Comparison of ENCODE assay signal across 17 cellular contexts in the genomic region with DNA sequence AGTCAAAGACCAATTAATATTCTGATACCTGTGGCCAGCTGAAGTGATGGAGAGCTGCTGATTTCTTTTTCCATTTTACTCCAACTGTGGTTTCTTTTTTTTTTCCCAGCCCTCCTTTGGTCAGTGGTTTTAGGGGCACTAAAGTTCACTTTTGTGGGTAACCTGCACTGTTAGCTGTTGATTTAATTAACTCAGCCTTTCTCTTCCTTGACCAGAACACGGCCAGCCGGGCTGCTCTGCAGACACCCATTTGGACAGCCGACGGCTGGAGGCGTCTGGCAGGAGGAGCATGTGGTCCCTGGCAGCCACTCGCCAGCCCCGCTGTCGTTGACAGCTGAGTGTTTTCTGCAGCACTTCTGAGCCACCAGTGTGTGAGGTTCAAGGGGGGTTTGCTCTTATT.
DNase-seq lines count a peak whose midpoint lies in the region; ATAC-seq, FAIRE-seq and TF ChIP-seq lines count a peak whose summit lies in the region.
"Had no signal": no experiment of that assay in that cellular context is flagged by ENCODE, and none has a peak within 500 bp of the region (broad histone marks: within the 10 kb centered on the region; RNA-seq: fewer than 3 reads in every experiment).

No MANE protein-coding gene starts in this region.

- TF ChIP-seq CTCF in H1 (IDR thresholded peaks at IDR 0.05; ENCODE audit: control extremely low read depth in 1 of 3, insufficient read depth in 1 of 3, low read depth in 1 of 3, low read length in 3 of 3) = no peak

- H2BK20ac ChIP-seq in H1 (ENCODE audit: low read length) = no peak overlapping the region

- H2BK12ac ChIP-seq in H1 (ENCODE audit: low read depth, low read length) = no peak overlapping the region

- CTCF ChIA-PET in H1 (lab: Charles Lee; ENCODE audit: partially characterized antibody) = interaction anchor here (0.6 to 5.3 kb wide), 8 partner anchors 15 to 219 kb away, joined by 3 to 27 read pairs (median 4); no protein-coding TSS in a partner anchor
- CTCF ChIA-PET in naive thymus-derived CD4-positive, alpha-beta T cell (lab: Charles Lee) = interaction anchor here (0.6 to 1.1 kb wide), 2 partner anchors 29 to 435 kb away, joined by 3 to 4 read pairs; no protein-coding TSS in a partner anchor

- H3K27ac Mint-ChIP-seq in activated T-cell treated with anti-CD3 and anti-CD28 coated beads, Interleukin-2, amount 50 U/mL, for 24 hours = no peak overlapping the region
- H3K27ac Mint-ChIP-seq in naive thymus-derived CD4-positive, alpha-beta T cell = peak overlapping the region in 2 of 9 donors; percentile 28 to 58
- H3K27ac Mint-ChIP-seq: T-helper 1 cell treated with Interleukin-12 subunit alpha and Interleukin-12 subunit beta and Interleukin-4 antibody, amounts not matched to agents 30 μg/mL and 1 μg/mL, for 36 hours had no signal

- no peak for FAIRE-seq in H1 (lab: Jason Lieb, UNC)

- H3K23ac ChIP-seq in H1 (ENCODE audit: insufficient read length) = no peak overlapping the region

- H2AFZ ChIP-seq in H1 (ENCODE audit: low read length) = 0 out of 2 replicates have a peak overlapping the region, but pooled peaks have one; percentile 34

- H3K36me3 ChIP-seq in H1 (ENCODE audit: control insufficient read depth in 2 of 4, insufficient read depth in 4 of 4, low read length in 3 of 4) = no peaks in the 10 kb centered on the region
- H3K36me3 ChIP-seq in naive thymus-derived CD4-positive, alpha-beta T cell (ENCODE audit: control insufficient read depth in 2 of 3, insufficient read depth in 3 of 3, low read length in 3 of 3) = no peaks in the 10 kb centered on the region
- H3K36me3 ChIP-seq: right lobe of liver, uterus, WERI-Rb-1 had no signal

- no peak overlapping the region for H3K9ac ChIP-seq in H1 (replicated peaks in 1 of 4; ENCODE audit: extremely low read depth in 1 of 4, low read depth in 3 of 4, low read length in 3 of 4)

- no peaks in the 10 kb centered on the region for H3K36me3 Mint-ChIP-seq in activated T-cell treated with anti-CD3 and anti-CD28 coated beads, Interleukin-2, amount 50 U/mL, for 24 hours (ENCODE audit: low read depth)
- no peaks in the 10 kb centered on the region for H3K36me3 Mint-ChIP-seq in naive thymus-derived CD4-positive, alpha-beta T cell

- WGBS in H1 (ENCODE audit: extremely low coverage in 1 of 2, insufficient coverage in 1 of 2, insufficient read length in 1 of 2, insufficient replicate concordance in 2 of 2, low coverage in 1 of 2, low lambda C conversion rate in 2 of 2, missing lambda C conversion rate in 1 of 2), 2 experiments = 76% methylated on average over 7 of the region's 8 CpGs; no CpG with 5 or more reads in 1 of the 2 experiments

- peaks cover 0 to 6% (median under 1%) of the 10 kb centered on the region in 4 experiments; a peak in 1 of 7 replicates for H3K4me1 ChIP-seq in H1 (replicated peaks in 1 of 4; ENCODE audit: control insufficient read depth in 3 of 4, insufficient read depth in 4 of 4, low read length in 3 of 4)
- H3K4me1 ChIP-seq in naive thymus-derived CD4-positive, alpha-beta T cell (ENCODE audit: control insufficient read depth in 2 of 2, insufficient read depth in 2 of 2, low read length in 2 of 2) = peaks cover 0 to 42% of the 10 kb centered on the region in 2 donors
- H3K4me1 ChIP-seq: right lobe of liver had no signal

- TF ChIP-seq RAD21 in H1 (IDR thresholded peaks at IDR 0.05 in 1 of 2, conservative IDR thresholded peaks at IDR 0.05 in 1 of 2; ENCODE audit: low read depth in 2 of 2, low read length in 2 of 2) = no peak

- no peak overlapping the region for H3K4ac ChIP-seq in H1 (replicated peaks; ENCODE audit: insufficient read length, low read depth, low read length)

- no peak for TF ChIP-seq POLR2A in H1 (IDR thresholded peaks at IDR 0.05; ENCODE audit: control extremely low read depth in 1 of 2, low read depth in 2 of 2, low read length in 2 of 2)

- H3K23me2 ChIP-seq in H1 (ENCODE audit: low read depth, low read length) = 0 out of 2 replicates have a peak, but pooled peaks cover 1% of the 10 kb centered on the region

- no peak overlapping the region for H3K14ac ChIP-seq in H1 (ENCODE audit: insufficient read length)

- TF ChIP-seq EP300 in H1 (IDR thresholded peaks at IDR 0.05; ENCODE audit: borderline replicate concordance in 1 of 2, low read depth in 2 of 2, low read length in 2 of 2) = no peak

- no peak overlapping the region for H3K4me2 ChIP-seq in H1 (ENCODE audit: insufficient read depth in 1 of 2, low read depth in 2 of 2, low read length in 2 of 2)

- no peak overlapping the region for H3K18ac ChIP-seq in H1 (ENCODE audit: extremely low read depth, low read length)

- no peak overlapping the region for H3K27ac ChIP-seq in H1 (ENCODE audit: low read depth, low read length)
- no peak overlapping the region for H3K27ac ChIP-seq in naive thymus-derived CD4-positive, alpha-beta T cell (ENCODE audit: low read depth, low read length)
- H3K27ac ChIP-seq: right lobe of liver, uterus, WERI-Rb-1 had no signal

- peak; percentile 19 for DNase-seq in activated gamma-delta T cell (lab: John Stamatoyannopoulos, UW)
- DNase-seq in activated gamma-delta T cell treated with Interleukin-2 at 50 U/mL for 16 hours = no peak
- DNase-seq in M059J (ENCODE audit: low read depth) = peak; percentile 72
- DNase-seq in H1 (ENCODE audit: low read depth in 1 of 2, low spot score in 2 of 2) = no peak
- peak; percentile 53 for DNase-seq in retina
- no peak for DNase-seq in activated T-cell treated with anti-CD3 and anti-CD28 coated beads, Interleukin-2, amount 50 U/mL, for 24 hours
- DNase-seq in naive thymus-derived CD4-positive, alpha-beta T cell = no peak
- no peak for DNase-seq in SW 1271 (lab: John Stamatoyannopoulos, UW)
- DNase-seq: DND-41; mesenchymal stem cell; NCI-H226; stimulated activated CD4-positive, alpha-beta T cell treated with anti-CD3 and anti-CD28 coated beads, Interleukin-1b, Interleukin-23, amount 100 ng/mL, for 48 hours; uterus; WERI-Rb-1 had no signal

- H3K4me3 ChIP-seq in H1 (ENCODE audit: extremely low read depth in 1 of 4, insufficient read depth in 2 of 4, low read depth in 3 of 4, low read length in 4 of 4) = no peak overlapping the region
- no peak overlapping the region for H3K4me3 ChIP-seq in naive thymus-derived CD4-positive, alpha-beta T cell (ENCODE audit: low read length)
- H3K4me3 ChIP-seq: right lobe of liver, uterus had no signal

- no peak overlapping the region for H2BK5ac ChIP-seq in H1 (ENCODE audit: low read depth, low read length)

- ATAC-seq in naive thymus-derived CD4-positive, alpha-beta T cell = no peak
- ATAC-seq: HCT116 had no signal

- H2BK15ac ChIP-seq in H1 (ENCODE audit: low read length) = no peak overlapping the region

- H3K4me3 Mint-ChIP-seq in activated T-cell treated with anti-CD3 and anti-CD28 coated beads, Interleukin-2, amount 50 U/mL, for 24 hours = no peak overlapping the region
- H3K4me3 Mint-ChIP-seq in naive thymus-derived CD4-positive, alpha-beta T cell = no peak overlapping the region
- H3K4me3 Mint-ChIP-seq: T-helper 1 cell treated with Interleukin-12 subunit alpha and Interleukin-12 subunit beta and Interleukin-4 antibody, amounts not matched to agents 30 μg/mL and 1 μg/mL, for 36 hours had no signal

- no peak overlapping the region for H2BK120ac ChIP-seq in H1 (replicated peaks; ENCODE audit: low read depth, low read length)

- H4K5ac ChIP-seq in H1 (ENCODE audit: insufficient read length, low read depth, low read length) = no peak overlapping the region

- H3K27me3 ChIP-seq in H1 (replicated peaks in 1 of 4; ENCODE audit: control insufficient read depth in 3 of 4, extremely low read depth in 1 of 4, insufficient read depth in 3 of 4, low read length in 3 of 4) = no peaks in the 10 kb centered on the region
- no peaks in the 10 kb centered on the region for H3K27me3 ChIP-seq in naive thymus-derived CD4-positive, alpha-beta T cell (ENCODE audit: control insufficient read depth in 2 of 2, insufficient read depth in 2 of 2, low read length in 2 of 2)
- H3K27me3 ChIP-seq: right lobe of liver, uterus had no signal

- H4K20me1 ChIP-seq in H1 (replicated peaks in 1 of 2; ENCODE audit: control insufficient read depth in 1 of 2, insufficient read depth in 2 of 2, low read length in 2 of 2) = no peaks in the 10 kb centered on the region

- peaks cover 30% of the 10 kb centered on the region for H3K4me1 Mint-ChIP-seq in activated T-cell treated with anti-CD3 and anti-CD28 coated beads, Interleukin-2, amount 50 U/mL, for 24 hours (ENCODE audit: low read depth)
- peaks cover 0 to 27% (median 6%) of the 10 kb centered on the region in 7 donors for H3K4me1 Mint-ChIP-seq in naive thymus-derived CD4-positive, alpha-beta T cell

- no peaks in the 10 kb centered on the region for H3K79me1 ChIP-seq in H1 (ENCODE audit: low read depth, low read length)

- H4K8ac ChIP-seq in H1 (ENCODE audit: extremely low read depth, insufficient read depth, low read length) = peak overlapping the region; percentile 4; the same call in 1 of the 2 replicates

- no peak overlapping the region for H3K56ac ChIP-seq in H1 (replicated peaks; ENCODE audit: insufficient read length, low read depth, low read length)

- H3K9me3 Mint-ChIP-seq in activated T-cell treated with anti-CD3 and anti-CD28 coated beads, Interleukin-2, amount 50 U/mL, for 24 hours = no peaks in the 10 kb centered on the region
- no peaks in the 10 kb centered on the region for H3K9me3 Mint-ChIP-seq in naive thymus-derived CD4-positive, alpha-beta T cell
- H3K9me3 Mint-ChIP-seq: T-helper 1 cell treated with Interleukin-12 subunit alpha and Interleukin-12 subunit beta and Interleukin-4 antibody, amounts not matched to agents 30 μg/mL and 1 μg/mL, for 36 hours had no signal

- H3K79me2 ChIP-seq in H1 (ENCODE audit: control insufficient read depth in 1 of 2, insufficient read depth in 2 of 2, low read length in 2 of 2) = no peaks in the 10 kb centered on the region

- intact Hi-C loops in naive thymus-derived CD4-positive, alpha-beta T cell (cut with micrococcal nuclease) = no loop called here

- H2AK5ac ChIP-seq in H1 (ENCODE audit: low read depth, low read length) = no peak overlapping the region

- no peak overlapping the region for H4K91ac ChIP-seq in H1 (replicated peaks; ENCODE audit: insufficient read length, low read length)

- H3K9me3 ChIP-seq in H1 (ENCODE audit: insufficient read depth in 2 of 2, low read depth in 1 of 2, low read length in 1 of 2) = no peaks in the 10 kb centered on the region
- H3K9me3 ChIP-seq in naive thymus-derived CD4-positive, alpha-beta T cell (ENCODE audit: control insufficient read depth in 2 of 3, low read length in 3 of 3) = no peaks in the 10 kb centered on the region
- H3K9me3 ChIP-seq: right lobe of liver, uterus had no signal

- POLR2A ChIA-PET in H1 (lab: Charles Lee; ENCODE audit: partially characterized antibody) = interaction anchor here (1.2 kb wide), 1 partner anchor 39 kb away, joined by 3 read pairs; no protein-coding TSS in a partner anchor
- POLR2A ChIA-PET in naive thymus-derived CD4-positive, alpha-beta T cell (lab: Charles Lee) = no interaction called here

- no peaks in the 10 kb centered on the region for H3K27me3 Mint-ChIP-seq in activated T-cell treated with anti-CD3 and anti-CD28 coated beads, Interleukin-2, amount 50 U/mL, for 24 hours
- H3K27me3 Mint-ChIP-seq in naive thymus-derived CD4-positive, alpha-beta T cell = peaks cover 0 to 9% (median 0%) of the 10 kb centered on the region in 5 donors

TF ChIP-seq in H1, 55 proteins besides CTCF, POLR2A, EP300 and RAD21 (continues in another document):
- TF ChIP-seq SIN3A (conservative IDR thresholded peaks at IDR 0.05 in 1 of 2, IDR thresholded peaks at IDR 0.05 in 1 of 2; ENCODE audit: low read depth in 1 of 2, low read length in 2 of 2) = no peak
- no peak for TF ChIP-seq ASH2L (IDR thresholded peaks at IDR 0.05; ENCODE audit: low read length)

Comparison
In these comparisons a context has a peak if more than half of its experiments do, and no peak if none do; other contexts are left out.
1. DNase-seq: peak in activated gamma-delta T cell (single experiment), M059J (single experiment) and retina (single experiment); none in activated gamma-delta T cell treated with Interleukin-2 at 50 U/mL for 16 hours (single experiment), H1 (0 of 2), activated T-cell treated with anti-CD3 and anti-CD28 coated beads, Interleukin-2, amount 50 U/mL, for 24 hours (single experiment), naive thymus-derived CD4-positive, alpha-beta T cell (0 of 9) and SW 1271 (0 of 2).